In genomic region chrX:115344885-115345653, GRCh38 we compare ENCODE assay signal across 8 cellular contexts. TPM values are rescaled to one million over a fixed set of nuclear protein-coding genes. Genes with fewer than 3 reads are reported as not detected.
DNase-seq lines count a peak whose midpoint lies in the region; ATAC-seq, FAIRE-seq and TF ChIP-seq lines count a peak whose summit lies in the region.

No MANE protein-coding gene starts in this region.

- intact Hi-C loops in head of caudate nucleus (cut with DNase I) = no loop called here
- intact Hi-C loops in pancreas (cut with DNase I) = no loop called here

- peaks cover 0 to 8% (median 0%) of the 10 kb centered on the region in 3 donors for H3K4me1 ChIP-seq in pancreas

- 15 to 35% methylated on average over 3 of the region's 3 CpGs for WGBS in pancreas, 2 donors

- TF ChIP-seq CTCF in AG10803 (conservative IDR thresholded peaks at IDR 0.05; ENCODE audit: low read length) (peak; percentile 15), WERI-Rb-1 (IDR thresholded peaks at IDR 0.05; ENCODE audit: low read depth, low read length) (no peak), pancreas (IDR thresholded peaks at IDR 0.05) (no peak)

- H3K9me3 Mint-ChIP-seq in activated naive CD4-positive, alpha-beta T cell treated with anti-CD3 and anti-CD28 coated beads, Interleukin-2, amount 50 U/mL, for 72 hours = no peaks in the 10 kb centered on the region

- peak; percentile 76 to 96 (median 92) for ATAC-seq in pancreas
- no peak for ATAC-seq in activated naive CD4-positive, alpha-beta T cell treated with anti-CD3 and anti-CD28 coated beads, Interleukin-2, amount 50 U/mL, for 72 hours
- no peak for ATAC-seq in GM21390 (IDR thresholded peaks at IDR 0.05; ENCODE audit: unreplicated experiment)
- no peak for ATAC-seq in GM21717 (IDR thresholded peaks at IDR 0.05; ENCODE audit: unreplicated experiment)

- H3K36me3 ChIP-seq in WERI-Rb-1 (no peaks in the 10 kb centered on the region), pancreas (no peaks in the 10 kb centered on the region)

- H3K9me3 ChIP-seq in WERI-Rb-1 (ENCODE audit: severe bottlenecking) (no peaks in the 10 kb centered on the region), pancreas (no peaks in the 10 kb centered on the region)

- no peak overlapping the region; the same call in 1 of the 2 replicates for H3K4me3 ChIP-seq in AG10803 (ENCODE audit: low read length)
- no peak overlapping the region for H3K4me3 ChIP-seq in WERI-Rb-1 (ENCODE audit: low read depth, low read length)
- no peak overlapping the region for H3K4me3 ChIP-seq in pancreas

- H3K27ac ChIP-seq in WERI-Rb-1 (peak overlapping the region; percentile 22), pancreas (peak overlapping the region in 2 of 4 donors; percentile 5 to 73)

- no peaks in the 10 kb centered on the region for H3K36me3 Mint-ChIP-seq in activated naive CD4-positive, alpha-beta T cell treated with anti-CD3 and anti-CD28 coated beads, Interleukin-2, amount 50 U/mL, for 72 hours

- H3K27me3 ChIP-seq in WERI-Rb-1 (ENCODE audit: insufficient read depth, low read depth, severe bottlenecking) (peaks cover 3% of the 10 kb centered on the region), pancreas (peaks cover 0 to 11% (median 0%) of the 10 kb centered on the region in 4 donors)

- DNase-seq in AG10803 (ENCODE audit: low read depth) = peak; percentile 96
- DNase-seq in NCI-H1105 treated with DMSO at 0.1 percent for 48 hours (lab: John Stamatoyannopoulos, UW) = peak; percentile 92
- peak; percentile 43 for DNase-seq in WERI-Rb-1
- peak; percentile 40 to 93 (median 80) for DNase-seq in head of caudate nucleus
- peak; percentile 65 to 79 (median 73) for DNase-seq in pancreas
- DNase-seq in activated naive CD4-positive, alpha-beta T cell treated with anti-CD3 and anti-CD28 coated beads, Interleukin-2, amount 50 U/mL, for 72 hours (ENCODE audit: low spot score in 2 of 2) = no peak

- H3K27ac Mint-ChIP-seq in activated naive CD4-positive, alpha-beta T cell treated with anti-CD3 and anti-CD28 coated beads, Interleukin-2, amount 50 U/mL, for 72 hours = no peak overlapping the region

- peak; percentile 61 for FAIRE-seq in pancreas (lab: Jason Lieb, UNC)

RNA-seq across cellular contexts. Expression of gene LUZP4, which starts 55.6 kb away (rescaled TPM):
- total RNA-seq in pancreas = not detected
- not detected for polyA plus RNA-seq in pancreas
- not detected for total RNA-seq in activated naive CD4-positive, alpha-beta T cell treated with anti-CD3 and anti-CD28 coated beads, Interleukin-2, amount 50 U/mL, for 72 hours

Comparison
In these comparisons a context has a peak if more than half of its experiments do, and no peak if none do; other contexts are left out.
1. DNase-seq: peak in AG10803 (single experiment), NCI-H1105 treated with DMSO at 0.1 percent for 48 hours (single experiment), WERI-Rb-1 (single experiment), head of caudate nucleus (42 of 42) and pancreas (6 of 6); none in activated naive CD4-positive, alpha-beta T cell treated with anti-CD3 and anti-CD28 coated beads, Interleukin-2, amount 50 U/mL, for 72 hours (0 of 2).
2. ATAC-seq: peak in pancreas (4 of 4); none in activated naive CD4-positive, alpha-beta T cell treated with anti-CD3 and anti-CD28 coated beads, Interleukin-2, amount 50 U/mL, for 72 hours (0 of 2), GM21390 (single experiment) and GM21717 (single experiment).